23 cellular contexts compared by ENCODE assay signal in genomic region chr1:176469450-176469985, GRCh38. TPM values are rescaled to one million over a fixed set of nuclear protein-coding genes. Genes with fewer than 3 reads are reported as not detected.
A peak's percentile ranks its signal among the peaks of the same experiment; 100 is the strongest.
DNase-seq lines count a peak whose midpoint lies in the region; ATAC-seq, FAIRE-seq and TF ChIP-seq lines count a peak whose summit lies in the region.
"Had no signal": no experiment of that assay in that cellular context is flagged by ENCODE, and none has a peak within 500 bp of the region (broad histone marks: within the 10 kb centered on the region; RNA-seq: fewer than 3 reads in every experiment).

No MANE protein-coding gene starts in this region.

- H3K4me1 ChIP-seq in left ventricle myocardium inferior, result peaks cover 4% of the 10 kb centered on the region
- H3K4me1 ChIP-seq: transverse colon had no signal

- no peak overlapping the region for H3K4me3 ChIP-seq in left ventricle myocardium inferior
- H3K4me3 ChIP-seq: mucosa of descending colon, transverse colon had no signal

- ATAC-seq in Right ventricle myocardium inferior, result peak; percentile 44
- ATAC-seq in left lobe of liver, result peak; percentile 34
- ATAC-seq in GM21423 (IDR thresholded peaks at IDR 0.05; ENCODE audit: unreplicated experiment), result no peak
- ATAC-seq: HCT116, mucosa of descending colon had no signal

- H3K36me3 ChIP-seq in left ventricle myocardium inferior, result no peaks in the 10 kb centered on the region
- H3K36me3 ChIP-seq: transverse colon had no signal

- DNase-seq in Right ventricle myocardium inferior (ENCODE audit: missing footprints) (no peak), left ventricle myocardium inferior (no peak), astrocyte of the hippocampus (ENCODE audit: low read depth, low spot score) (peak; percentile 79), left lobe of liver (ENCODE audit: low spot score) (no peak), urothelium cell line (ENCODE audit: low spot score) (peak; percentile 10), NCI-H1694 (lab: John Stamatoyannopoulos, UW) (no peak), H54 (ENCODE audit: insufficient read length, low spot score) (no peak)
- DNase-seq: 8988T; activated CD4-positive, alpha-beta memory T cell treated with anti-CD3 and anti-CD28 coated beads for 36 hours; AML-193; aorta; DMS153; foreskin fibroblast; immature natural killer cell; mucosa of descending colon; NCI-H1092; NCI-H1930; NCI-H82; SHP77 treated with DMSO at 0.1 percent for 48 hours; stimulated activated CD8-positive, alpha-beta memory T cell treated with anti-CD3 and anti-CD28 coated beads, Interleukin-4, amount 100 ng/mL, for 48 hours; transverse colon had no signal

- FAIRE-seq in urothelium cell line (lab: Jason Lieb, UNC) (no peak), H54 (lab: Jason Lieb, UNC) (no peak)

- no peak for TF ChIP-seq POLR2A in H54 (IDR thresholded peaks at IDR 0.05; ENCODE audit: low read depth, low read length)

- no peak overlapping the region for H3K27ac ChIP-seq in left ventricle myocardium inferior (replicated peaks)

- no peaks in the 10 kb centered on the region for H3K9me3 ChIP-seq in left ventricle myocardium inferior (replicated peaks)
- H3K9me3 ChIP-seq: mucosa of descending colon, transverse colon had no signal

- no peaks in the 10 kb centered on the region for H3K27me3 ChIP-seq in left ventricle myocardium inferior (ENCODE audit: low read depth)
- H3K27me3 ChIP-seq: transverse colon had no signal

- no peak for TF ChIP-seq CTCF in left ventricle myocardium inferior (IDR thresholded peaks at IDR 0.05; ENCODE audit: borderline replicate concordance)

- intact Hi-C loops in Right ventricle myocardium inferior (cut with DNase I), result loop anchor here (5.0 kb wide), 1 partner anchor 92 kb away; no protein-coding TSS in a partner anchor
- intact Hi-C loops in left ventricle myocardium inferior (cut with micrococcal nuclease), result no loop called here

RNA-seq across cellular contexts. Expression of gene PAPPA2, which starts 6.5 kb away (rescaled TPM):
- total RNA-seq in Right ventricle myocardium inferior (0.35 TPM), left ventricle myocardium inferior (0.41 TPM), left lobe of liver (0.45 TPM)

Comparison
In these comparisons a context has a peak if more than half of its experiments do, and no peak if none do; other contexts are left out.
1. DNase-seq: peak in astrocyte of the hippocampus (single experiment) and urothelium cell line (single experiment); none in Right ventricle myocardium inferior (single experiment), left ventricle myocardium inferior (single experiment), left lobe of liver (single experiment), NCI-H1694 (single experiment) and H54 (single experiment).